ENCODE assay signal across 1 cellular context in the genomic region with DNA sequence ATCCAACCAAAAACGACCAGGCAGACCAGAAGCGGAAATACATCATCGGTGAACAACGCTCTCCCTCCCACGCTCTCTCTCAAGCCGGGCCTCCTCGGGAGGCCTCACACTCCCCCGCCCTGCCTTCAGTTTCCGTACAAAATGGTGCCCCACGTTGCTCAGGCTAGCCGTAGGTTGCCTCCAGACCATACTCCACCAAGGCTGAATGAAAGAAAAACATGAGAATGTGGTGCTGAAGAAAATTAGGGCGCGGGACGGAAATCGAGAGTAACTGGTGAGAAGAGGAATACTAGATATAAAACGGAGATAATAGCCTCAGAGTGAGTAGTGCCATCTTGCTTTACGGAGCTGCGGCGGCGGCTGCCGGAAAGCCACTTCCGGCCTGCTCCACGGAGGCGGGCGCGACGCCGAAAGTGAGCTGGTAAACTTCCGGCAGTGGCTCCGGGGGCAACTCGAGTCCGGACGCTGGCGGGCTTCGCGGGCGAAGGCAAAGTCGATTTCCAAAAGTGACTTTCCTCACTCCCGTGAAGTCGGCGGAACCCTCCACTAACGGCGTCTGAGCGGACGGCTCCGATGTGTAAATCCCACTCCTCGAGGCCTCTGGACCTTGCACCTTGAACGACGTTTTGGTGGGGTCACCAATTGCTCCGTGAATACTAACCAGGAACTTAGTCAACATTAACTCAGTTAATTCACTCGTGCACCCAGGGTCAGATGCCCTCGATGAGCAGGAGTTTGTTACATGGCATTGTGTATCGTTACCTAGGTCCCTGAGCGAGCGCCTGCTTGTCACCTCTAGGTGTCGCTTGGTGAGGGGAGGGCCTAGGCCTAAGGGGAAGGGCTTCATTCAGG.
TF ChIP-seq lines count a peak whose summit lies in the region.

A gene (minus strand): TSS at position 7 of the 852 bp plus-strand sequence. CDS start 980 bp downstream, outside the sequence.

TF ChIP-seq in HepG2, 621 proteins besides CTCF, POLR2A, EP300 and RAD21 (continued from another document and continues in another):
- TF ChIP-seq, protein P1, sequence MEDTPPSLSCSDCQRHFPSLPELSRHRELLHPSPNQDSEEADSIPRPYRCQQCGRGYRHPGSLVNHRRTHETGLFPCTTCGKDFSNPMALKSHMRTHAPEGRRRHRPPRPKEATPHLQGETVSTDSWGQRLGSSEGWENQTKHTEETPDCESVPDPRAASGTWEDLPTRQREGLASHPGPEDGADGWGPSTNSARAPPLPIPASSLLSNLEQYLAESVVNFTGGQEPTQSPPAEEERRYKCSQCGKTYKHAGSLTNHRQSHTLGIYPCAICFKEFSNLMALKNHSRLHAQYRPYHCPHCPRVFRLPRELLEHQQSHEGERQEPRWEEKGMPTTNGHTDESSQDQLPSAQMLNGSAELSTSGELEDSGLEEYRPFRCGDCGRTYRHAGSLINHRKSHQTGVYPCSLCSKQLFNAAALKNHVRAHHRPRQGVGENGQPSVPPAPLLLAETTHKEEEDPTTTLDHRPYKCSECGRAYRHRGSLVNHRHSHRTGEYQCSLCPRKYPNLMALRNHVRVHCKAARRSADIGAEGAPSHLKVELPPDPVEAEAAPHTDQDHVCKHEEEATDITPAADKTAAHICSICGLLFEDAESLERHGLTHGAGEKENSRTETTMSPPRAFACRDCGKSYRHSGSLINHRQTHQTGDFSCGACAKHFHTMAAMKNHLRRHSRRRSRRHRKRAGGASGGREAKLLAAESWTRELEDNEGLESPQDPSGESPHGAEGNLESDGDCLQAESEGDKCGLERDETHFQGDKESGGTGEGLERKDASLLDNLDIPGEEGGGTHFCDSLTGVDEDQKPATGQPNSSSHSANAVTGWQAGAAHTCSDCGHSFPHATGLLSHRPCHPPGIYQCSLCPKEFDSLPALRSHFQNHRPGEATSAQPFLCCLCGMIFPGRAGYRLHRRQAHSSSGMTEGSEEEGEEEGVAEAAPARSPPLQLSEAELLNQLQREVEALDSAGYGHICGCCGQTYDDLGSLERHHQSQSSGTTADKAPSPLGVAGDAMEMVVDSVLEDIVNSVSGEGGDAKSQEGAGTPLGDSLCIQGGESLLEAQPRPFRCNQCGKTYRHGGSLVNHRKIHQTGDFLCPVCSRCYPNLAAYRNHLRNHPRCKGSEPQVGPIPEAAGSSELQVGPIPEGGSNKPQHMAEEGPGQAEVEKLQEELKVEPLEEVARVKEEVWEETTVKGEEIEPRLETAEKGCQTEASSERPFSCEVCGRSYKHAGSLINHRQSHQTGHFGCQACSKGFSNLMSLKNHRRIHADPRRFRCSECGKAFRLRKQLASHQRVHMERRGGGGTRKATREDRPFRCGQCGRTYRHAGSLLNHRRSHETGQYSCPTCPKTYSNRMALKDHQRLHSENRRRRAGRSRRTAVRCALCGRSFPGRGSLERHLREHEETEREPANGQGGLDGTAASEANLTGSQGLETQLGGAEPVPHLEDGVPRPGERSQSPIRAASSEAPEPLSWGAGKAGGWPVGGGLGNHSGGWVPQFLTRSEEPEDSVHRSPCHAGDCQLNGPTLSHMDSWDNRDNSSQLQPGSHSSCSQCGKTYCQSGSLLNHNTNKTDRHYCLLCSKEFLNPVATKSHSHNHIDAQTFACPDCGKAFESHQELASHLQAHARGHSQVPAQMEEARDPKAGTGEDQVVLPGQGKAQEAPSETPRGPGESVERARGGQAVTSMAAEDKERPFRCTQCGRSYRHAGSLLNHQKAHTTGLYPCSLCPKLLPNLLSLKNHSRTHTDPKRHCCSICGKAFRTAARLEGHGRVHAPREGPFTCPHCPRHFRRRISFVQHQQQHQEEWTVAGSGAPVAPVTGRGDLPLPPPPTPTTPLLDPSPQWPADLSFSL (CRISPR knock-in tag; IDR thresholded peaks at IDR 0.05): no peak
- TF ChIP-seq, protein P2, sequence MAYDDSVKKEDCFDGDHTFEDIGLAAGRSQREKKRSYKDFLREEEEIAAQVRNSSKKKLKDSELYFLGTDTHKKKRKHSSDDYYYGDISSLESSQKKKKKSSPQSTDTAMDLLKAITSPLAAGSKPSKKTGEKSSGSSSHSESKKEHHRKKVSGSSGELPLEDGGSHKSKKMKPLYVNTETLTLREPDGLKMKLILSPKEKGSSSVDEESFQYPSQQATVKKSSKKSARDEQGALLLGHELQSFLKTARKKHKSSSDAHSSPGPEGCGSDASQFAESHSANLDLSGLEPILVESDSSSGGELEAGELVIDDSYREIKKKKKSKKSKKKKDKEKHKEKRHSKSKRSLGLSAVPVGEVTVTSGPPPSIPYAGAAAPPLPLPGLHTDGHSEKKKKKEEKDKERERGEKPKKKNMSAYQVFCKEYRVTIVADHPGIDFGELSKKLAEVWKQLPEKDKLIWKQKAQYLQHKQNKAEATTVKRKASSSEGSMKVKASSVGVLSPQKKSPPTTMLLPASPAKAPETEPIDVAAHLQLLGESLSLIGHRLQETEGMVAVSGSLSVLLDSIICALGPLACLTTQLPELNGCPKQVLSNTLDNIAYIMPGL (CRISPR knock-in tag; IDR thresholded peaks at IDR 0.05; ENCODE audit: borderline replicate concordance in 1 of 2, low read depth in 1 of 2): peak; percentile 88 to 97
- TF ChIP-seq ELF1 (CRISPR knock-in tag; IDR thresholded peaks at IDR 0.05) (peak; percentile 69; the same call in 1 of the 2 replicates), ZNF468 (CRISPR knock-in tag; IDR thresholded peaks at IDR 0.05) (no peak), ZNF501 (CRISPR knock-in tag; IDR thresholded peaks at IDR 0.05) (peak; percentile 78), ZSCAN31 (CRISPR knock-in tag; IDR thresholded peaks at IDR 0.05; ENCODE audit: low read depth) (peak; percentile 61), KLF12 (CRISPR knock-in tag; IDR thresholded peaks at IDR 0.05; ENCODE audit: borderline replicate concordance) (peak; percentile 75; the same call in 1 of the 2 replicates), FOSL1 (CRISPR knock-in tag; IDR thresholded peaks at IDR 0.05; ENCODE audit: borderline replicate concordance) (no peak), YY1 (IDR thresholded peaks at IDR 0.05; ENCODE audit: insufficient read depth, insufficient replicate concordance, low read depth, low read length) (peak; percentile 99), ZBTB7A (CRISPR knock-in tag; IDR thresholded peaks at IDR 0.05) (peak; percentile 26; the same call in 1 of the 2 replicates), THAP11 (CRISPR knock-in tag; IDR thresholded peaks at IDR 0.05) (peak; percentile 80), ZMYM4 (CRISPR knock-in tag; IDR thresholded peaks at IDR 0.05) (peak; percentile 57), BRD4 (CRISPR knock-in tag; IDR thresholded peaks at IDR 0.05) (peak; percentile 40; the same call in 1 of the 2 replicates), MTF2 (CRISPR knock-in tag; IDR thresholded peaks at IDR 0.05; ENCODE audit: borderline replicate concordance) (peak; percentile 78; the same call in 1 of the 2 replicates), MAF1 (CRISPR knock-in tag; IDR thresholded peaks at IDR 0.05; ENCODE audit: borderline replicate concordance) (peak; percentile 62; the same call in 1 of the 2 replicates), MED1 (CRISPR knock-in tag; IDR thresholded peaks at IDR 0.05) (peak; percentile 61), ZBTB38 (CRISPR knock-in tag; IDR thresholded peaks at IDR 0.05) (peak; percentile 54; the same call in 1 of the 2 replicates), ZNF264 (CRISPR knock-in tag; IDR thresholded peaks at IDR 0.05) (no peak), GATAD1 (CRISPR knock-in tag; IDR thresholded peaks at IDR 0.05) (peak; percentile 83), KDM5A (IDR thresholded peaks at IDR 0.05; ENCODE audit: borderline replicate concordance, low read length) (peak; percentile 85; the same call in 1 of the 2 replicates), GZF1 (CRISPR knock-in tag; IDR thresholded peaks at IDR 0.05) (peak; percentile 46; the same call in 1 of the 2 replicates), ZBTB7B (CRISPR knock-in tag; IDR thresholded peaks at IDR 0.05) (0 out of 2 replicates have a peak, but pooled peaks have one; percentile 39), NFIC (IDR thresholded peaks at IDR 0.05; ENCODE audit: low read length) (0 out of 2 replicates have a peak, but pooled peaks have one; percentile 52), ZFX (CRISPR knock-in tag; IDR thresholded peaks at IDR 0.05; ENCODE audit: low read depth) (peak; percentile 94), PITX1 (CRISPR knock-in tag; IDR thresholded peaks at IDR 0.05) (no peak; the same call in none of the 2 replicates), RBFOX2 (IDR thresholded peaks at IDR 0.05; ENCODE audit: low read depth, low read length) (peak; percentile 92), BCL6 (CRISPR knock-in tag; IDR thresholded peaks at IDR 0.05) (no peak; the same call in 1 of the 2 replicates), HMGA1 (CRISPR knock-in tag; conservative IDR thresholded peaks at IDR 0.05) (no peak), ZMAT3 (CRISPR knock-in tag; conservative IDR thresholded peaks at IDR 0.05) (0 out of 2 replicates have a peak, but pooled peaks have one; percentile 26)
- TF ChIP-seq, protein P3, sequence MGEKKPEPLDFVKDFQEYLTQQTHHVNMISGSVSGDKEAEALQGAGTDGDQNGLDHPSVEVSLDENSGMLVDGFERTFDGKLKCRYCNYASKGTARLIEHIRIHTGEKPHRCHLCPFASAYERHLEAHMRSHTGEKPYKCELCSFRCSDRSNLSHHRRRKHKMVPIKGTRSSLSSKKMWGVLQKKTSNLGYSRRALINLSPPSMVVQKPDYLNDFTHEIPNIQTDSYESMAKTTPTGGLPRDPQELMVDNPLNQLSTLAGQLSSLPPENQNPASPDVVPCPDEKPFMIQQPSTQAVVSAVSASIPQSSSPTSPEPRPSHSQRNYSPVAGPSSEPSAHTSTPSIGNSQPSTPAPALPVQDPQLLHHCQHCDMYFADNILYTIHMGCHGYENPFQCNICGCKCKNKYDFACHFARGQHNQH (CRISPR knock-in tag; IDR thresholded peaks at IDR 0.05): peak; percentile 45; the same call in 1 of the 2 replicates
- TF ChIP-seq, protein P4, sequence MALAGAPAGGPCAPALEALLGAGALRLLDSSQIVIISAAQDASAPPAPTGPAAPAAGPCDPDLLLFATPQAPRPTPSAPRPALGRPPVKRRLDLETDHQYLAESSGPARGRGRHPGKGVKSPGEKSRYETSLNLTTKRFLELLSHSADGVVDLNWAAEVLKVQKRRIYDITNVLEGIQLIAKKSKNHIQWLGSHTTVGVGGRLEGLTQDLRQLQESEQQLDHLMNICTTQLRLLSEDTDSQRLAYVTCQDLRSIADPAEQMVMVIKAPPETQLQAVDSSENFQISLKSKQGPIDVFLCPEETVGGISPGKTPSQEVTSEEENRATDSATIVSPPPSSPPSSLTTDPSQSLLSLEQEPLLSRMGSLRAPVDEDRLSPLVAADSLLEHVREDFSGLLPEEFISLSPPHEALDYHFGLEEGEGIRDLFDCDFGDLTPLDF (CRISPR knock-in tag; IDR thresholded peaks at IDR 0.05): peak; percentile 62; the same call in 1 of the 2 replicates
- TF ChIP-seq, protein P5, sequence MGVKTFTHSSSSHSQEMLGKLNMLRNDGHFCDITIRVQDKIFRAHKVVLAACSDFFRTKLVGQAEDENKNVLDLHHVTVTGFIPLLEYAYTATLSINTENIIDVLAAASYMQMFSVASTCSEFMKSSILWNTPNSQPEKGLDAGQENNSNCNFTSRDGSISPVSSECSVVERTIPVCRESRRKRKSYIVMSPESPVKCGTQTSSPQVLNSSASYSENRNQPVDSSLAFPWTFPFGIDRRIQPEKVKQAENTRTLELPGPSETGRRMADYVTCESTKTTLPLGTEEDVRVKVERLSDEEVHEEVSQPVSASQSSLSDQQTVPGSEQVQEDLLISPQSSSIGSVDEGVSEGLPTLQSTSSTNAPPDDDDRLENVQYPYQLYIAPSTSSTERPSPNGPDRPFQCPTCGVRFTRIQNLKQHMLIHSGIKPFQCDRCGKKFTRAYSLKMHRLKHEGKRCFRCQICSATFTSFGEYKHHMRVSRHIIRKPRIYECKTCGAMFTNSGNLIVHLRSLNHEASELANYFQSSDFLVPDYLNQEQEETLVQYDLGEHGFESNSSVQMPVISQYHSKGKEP (CRISPR knock-in tag; IDR thresholded peaks at IDR 0.05): peak; percentile 71; the same call in 1 of the 2 replicates
- TF ChIP-seq, protein P6, sequence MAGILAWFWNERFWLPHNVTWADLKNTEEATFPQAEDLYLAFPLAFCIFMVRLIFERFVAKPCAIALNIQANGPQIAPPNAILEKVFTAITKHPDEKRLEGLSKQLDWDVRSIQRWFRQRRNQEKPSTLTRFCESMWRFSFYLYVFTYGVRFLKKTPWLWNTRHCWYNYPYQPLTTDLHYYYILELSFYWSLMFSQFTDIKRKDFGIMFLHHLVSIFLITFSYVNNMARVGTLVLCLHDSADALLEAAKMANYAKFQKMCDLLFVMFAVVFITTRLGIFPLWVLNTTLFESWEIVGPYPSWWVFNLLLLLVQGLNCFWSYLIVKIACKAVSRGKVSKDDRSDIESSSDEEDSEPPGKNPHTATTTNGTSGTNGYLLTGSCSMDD (CRISPR knock-in tag; IDR thresholded peaks at IDR 0.05): 0 out of 2 replicates have a peak, but pooled peaks have one; percentile 39
- TF ChIP-seq, protein P7, sequence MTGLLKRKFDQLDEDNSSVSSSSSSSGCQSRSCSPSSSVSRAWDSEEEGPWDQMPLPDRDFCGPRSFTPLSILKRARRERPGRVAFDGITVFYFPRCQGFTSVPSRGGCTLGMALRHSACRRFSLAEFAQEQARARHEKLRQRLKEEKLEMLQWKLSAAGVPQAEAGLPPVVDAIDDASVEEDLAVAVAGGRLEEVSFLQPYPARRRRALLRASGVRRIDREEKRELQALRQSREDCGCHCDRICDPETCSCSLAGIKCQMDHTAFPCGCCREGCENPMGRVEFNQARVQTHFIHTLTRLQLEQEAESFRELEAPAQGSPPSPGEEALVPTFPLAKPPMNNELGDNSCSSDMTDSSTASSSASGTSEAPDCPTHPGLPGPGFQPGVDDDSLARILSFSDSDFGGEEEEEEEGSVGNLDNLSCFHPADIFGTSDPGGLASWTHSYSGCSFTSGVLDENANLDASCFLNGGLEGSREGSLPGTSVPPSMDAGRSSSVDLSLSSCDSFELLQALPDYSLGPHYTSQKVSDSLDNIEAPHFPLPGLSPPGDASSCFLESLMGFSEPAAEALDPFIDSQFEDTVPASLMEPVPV (CRISPR knock-in tag; IDR thresholded peaks at IDR 0.05): peak; percentile 68; the same call in 1 of the 2 replicates
- TF ChIP-seq, protein P8, sequence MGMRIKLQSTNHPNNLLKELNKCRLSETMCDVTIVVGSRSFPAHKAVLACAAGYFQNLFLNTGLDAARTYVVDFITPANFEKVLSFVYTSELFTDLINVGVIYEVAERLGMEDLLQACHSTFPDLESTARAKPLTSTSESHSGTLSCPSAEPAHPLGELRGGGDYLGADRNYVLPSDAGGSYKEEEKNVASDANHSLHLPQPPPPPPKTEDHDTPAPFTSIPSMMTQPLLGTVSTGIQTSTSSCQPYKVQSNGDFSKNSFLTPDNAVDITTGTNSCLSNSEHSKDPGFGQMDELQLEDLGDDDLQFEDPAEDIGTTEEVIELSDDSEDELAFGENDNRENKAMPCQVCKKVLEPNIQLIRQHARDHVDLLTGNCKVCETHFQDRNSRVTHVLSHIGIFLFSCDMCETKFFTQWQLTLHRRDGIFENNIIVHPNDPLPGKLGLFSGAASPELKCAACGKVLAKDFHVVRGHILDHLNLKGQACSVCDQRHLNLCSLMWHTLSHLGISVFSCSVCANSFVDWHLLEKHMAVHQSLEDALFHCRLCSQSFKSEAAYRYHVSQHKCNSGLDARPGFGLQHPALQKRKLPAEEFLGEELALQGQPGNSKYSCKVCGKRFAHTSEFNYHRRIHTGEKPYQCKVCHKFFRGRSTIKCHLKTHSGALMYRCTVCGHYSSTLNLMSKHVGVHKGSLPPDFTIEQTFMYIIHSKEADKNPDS (CRISPR knock-in tag; IDR thresholded peaks at IDR 0.05): 0 out of 2 replicates have a peak, but pooled peaks have one; percentile 55
- TF ChIP-seq, protein P9, sequence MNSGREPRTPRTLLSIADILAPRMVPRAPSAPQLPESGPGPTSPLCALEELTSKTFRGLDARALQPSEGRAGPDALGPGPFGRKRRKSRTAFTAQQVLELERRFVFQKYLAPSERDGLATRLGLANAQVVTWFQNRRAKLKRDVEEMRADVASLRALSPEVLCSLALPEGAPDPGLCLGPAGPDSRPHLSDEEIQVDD (CRISPR knock-in tag; IDR thresholded peaks at IDR 0.05; ENCODE audit: borderline replicate concordance): 0 out of 2 replicates have a peak, but pooled peaks have one; percentile 56
